Comparison of ENCODE assay signal across 1 cellular context in genomic region chr14:104267895-104268294, GRCh38.
TF ChIP-seq lines count a peak whose summit lies in the region.

No MANE protein-coding gene starts in this region.

TF ChIP-seq in WTC11, 78 proteins besides CTCF, POLR2A, EP300 and RAD21 (continued from another document):
- no peak for TF ChIP-seq PRRX2 (CRISPR knock-in tag; IDR thresholded peaks at IDR 0.05)
- no peak for TF ChIP-seq IRF2 (CRISPR knock-in tag; IDR thresholded peaks at IDR 0.05; ENCODE audit: borderline replicate concordance, low read depth)
- TF ChIP-seq ESRRA (CRISPR knock-in tag; IDR thresholded peaks at IDR 0.05; ENCODE audit: borderline replicate concordance) = no peak
- TF ChIP-seq E2F1 (CRISPR knock-in tag; IDR thresholded peaks at IDR 0.05) = no peak
- TF ChIP-seq OVOL2 (CRISPR knock-in tag; IDR thresholded peaks at IDR 0.05; ENCODE audit: borderline replicate concordance) = no peak
TF ChIP-seq in WTC11: peak in this region for 0.
